8 cellular contexts compared by ENCODE assay signal in genomic region chr4:169009281-169010124, GRCh38. TPM values are rescaled to one million over a fixed set of nuclear protein-coding genes. Genes with fewer than 3 reads are reported as not detected.
A peak's percentile ranks its signal among the peaks of the same experiment; 100 is the strongest.
DNase-seq lines count a peak whose midpoint lies in the region; FAIRE-seq and TF ChIP-seq lines count a peak whose summit lies in the region.

No MANE protein-coding gene starts in this region.

- FAIRE-seq in islet of Langerhans (lab: Jason Lieb, UNC), result peak; percentile 73

- TF ChIP-seq CTCF in GM12865 (IDR thresholded peaks at IDR 0.05; ENCODE audit: insufficient read depth, low read depth, low read length, missing control alignments), result peak; percentile 20
- peak; percentile 11 for TF ChIP-seq CTCF in HFF-Myc (IDR thresholded peaks at IDR 0.05; ENCODE audit: low read depth, low read length, missing control alignments)
- TF ChIP-seq CTCF in MCF 10A (IDR thresholded peaks at IDR 0.05; ENCODE audit: unreplicated experiment), result no peak

- intact Hi-C loops in MCF 10A (cut with micrococcal nuclease), result loop anchor here (1.0 kb wide), 1 partner anchor 86 kb away; no protein-coding TSS in a partner anchor

- H3K27me3 Mint-ChIP-seq in MCF 10A (ENCODE audit: insufficient read depth, unreplicated experiment), result no peaks in the 10 kb centered on the region

- H3K4me3 ChIP-seq in GM12865 (ENCODE audit: low read depth, low read length) (peak overlapping the region; percentile 81), HFF-Myc (replicated peaks; ENCODE audit: low read depth, low read length) (peak overlapping the region; percentile 61)

- BruUV-seq in MCF 10A (replicated peaks; lab: Mats Ljungman, UMichigan), result TSS peak; percentile 82

- H3K4me1 Mint-ChIP-seq in MCF 10A (ENCODE audit: insufficient read depth, unreplicated experiment), result peaks cover 27% of the 10 kb centered on the region

- DNase-seq in GM12865 (ENCODE audit: low read depth) (peak; percentile 76), HFF-Myc (ENCODE audit: extremely low read depth, low read depth) (no peak), NAMALWA (ENCODE audit: low spot score) (peak; percentile 78), UCSD-AML1 (lab: John Stamatoyannopoulos, UW; ENCODE audit: unreplicated experiment) (peak; percentile 80), MCF 10A (ENCODE audit: unreplicated experiment) (peak; percentile 69), OCI-M2 (lab: John Stamatoyannopoulos, UW; ENCODE audit: unreplicated experiment) (no peak)
- DNase-seq in stimulated activated CD4-positive, alpha-beta T cell treated with anti-CD3 and anti-CD28 coated beads, Interleukin-12 subunit alpha, Interleukin-12 subunit beta, amount 100 ng/mL, for 24 hours (ENCODE audit: low read depth in 2 of 2), result peak; percentile 20 to 31

- H3K9me3 Mint-ChIP-seq in MCF 10A (ENCODE audit: unreplicated experiment), result no peaks in the 10 kb centered on the region

- CTCF ChIA-PET in MCF 10A (lab: Yijun Ruan, JAX), result interaction anchor here (0.6 to 1.9 kb wide), 32 partner anchors 9 to 753 kb away, joined by 3 to 8 read pairs (median 4); no protein-coding TSS in a partner anchor

- peaks cover 20% of the 10 kb centered on the region for H3K36me3 Mint-ChIP-seq in MCF 10A (ENCODE audit: insufficient read depth, unreplicated experiment)

- H3K4me3 Mint-ChIP-seq in MCF 10A (ENCODE audit: unreplicated experiment), result peak overlapping the region; percentile 94

- POLR2A ChIA-PET in MCF 10A (lab: Yijun Ruan, JAX), result interaction anchor here (0.6 to 3.4 kb wide), 25 partner anchors 11 to 1487 kb away, joined by 3 to 37 read pairs (median 4); partner anchors contain the start of gene SH3RF1

- H3K27ac Mint-ChIP-seq in MCF 10A (ENCODE audit: low read depth, unreplicated experiment), result peak overlapping the region; percentile 97

RNA-seq across cellular contexts. Expression of gene CBR4, which starts 0.6 kb away (rescaled TPM):
- 19.2 and 24.0 TPM in 2 replicates for total RNA-seq in MCF 10A (2022)

Comparison
In these comparisons a context has a peak if more than half of its experiments do, and no peak if none do; other contexts are left out.
1. DNase-seq: peak in GM12865 (single experiment), NAMALWA (single experiment), UCSD-AML1 (single experiment), MCF 10A (single experiment) and stimulated activated CD4-positive, alpha-beta T cell treated with anti-CD3 and anti-CD28 coated beads, Interleukin-12 subunit alpha, Interleukin-12 subunit beta, amount 100 ng/mL, for 24 hours (2 of 2); none in HFF-Myc (single experiment) and OCI-M2 (single experiment).